1 cellular context compared by ENCODE assay signal in genomic region chr6:15658345-15658744, GRCh38.
TF ChIP-seq lines count a peak whose summit lies in the region.

No MANE protein-coding gene starts in this region.

TF ChIP-seq in GM23338, 12 proteins besides CTCF, POLR2A, EP300 and RAD21 (continued from another document):
- TF ChIP-seq, protein P1, sequence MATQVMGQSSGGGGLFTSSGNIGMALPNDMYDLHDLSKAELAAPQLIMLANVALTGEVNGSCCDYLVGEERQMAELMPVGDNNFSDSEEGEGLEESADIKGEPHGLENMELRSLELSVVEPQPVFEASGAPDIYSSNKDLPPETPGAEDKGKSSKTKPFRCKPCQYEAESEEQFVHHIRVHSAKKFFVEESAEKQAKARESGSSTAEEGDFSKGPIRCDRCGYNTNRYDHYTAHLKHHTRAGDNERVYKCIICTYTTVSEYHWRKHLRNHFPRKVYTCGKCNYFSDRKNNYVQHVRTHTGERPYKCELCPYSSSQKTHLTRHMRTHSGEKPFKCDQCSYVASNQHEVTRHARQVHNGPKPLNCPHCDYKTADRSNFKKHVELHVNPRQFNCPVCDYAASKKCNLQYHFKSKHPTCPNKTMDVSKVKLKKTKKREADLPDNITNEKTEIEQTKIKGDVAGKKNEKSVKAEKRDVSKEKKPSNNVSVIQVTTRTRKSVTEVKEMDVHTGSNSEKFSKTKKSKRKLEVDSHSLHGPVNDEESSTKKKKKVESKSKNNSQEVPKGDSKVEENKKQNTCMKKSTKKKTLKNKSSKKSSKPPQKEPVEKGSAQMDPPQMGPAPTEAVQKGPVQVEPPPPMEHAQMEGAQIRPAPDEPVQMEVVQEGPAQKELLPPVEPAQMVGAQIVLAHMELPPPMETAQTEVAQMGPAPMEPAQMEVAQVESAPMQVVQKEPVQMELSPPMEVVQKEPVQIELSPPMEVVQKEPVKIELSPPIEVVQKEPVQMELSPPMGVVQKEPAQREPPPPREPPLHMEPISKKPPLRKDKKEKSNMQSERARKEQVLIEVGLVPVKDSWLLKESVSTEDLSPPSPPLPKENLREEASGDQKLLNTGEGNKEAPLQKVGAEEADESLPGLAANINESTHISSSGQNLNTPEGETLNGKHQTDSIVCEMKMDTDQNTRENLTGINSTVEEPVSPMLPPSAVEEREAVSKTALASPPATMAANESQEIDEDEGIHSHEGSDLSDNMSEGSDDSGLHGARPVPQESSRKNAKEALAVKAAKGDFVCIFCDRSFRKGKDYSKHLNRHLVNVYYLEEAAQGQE (IDR thresholded peaks at IDR 0.05; ENCODE audit: unreplicated experiment), result no peak
- TF ChIP-seq, protein P2, sequence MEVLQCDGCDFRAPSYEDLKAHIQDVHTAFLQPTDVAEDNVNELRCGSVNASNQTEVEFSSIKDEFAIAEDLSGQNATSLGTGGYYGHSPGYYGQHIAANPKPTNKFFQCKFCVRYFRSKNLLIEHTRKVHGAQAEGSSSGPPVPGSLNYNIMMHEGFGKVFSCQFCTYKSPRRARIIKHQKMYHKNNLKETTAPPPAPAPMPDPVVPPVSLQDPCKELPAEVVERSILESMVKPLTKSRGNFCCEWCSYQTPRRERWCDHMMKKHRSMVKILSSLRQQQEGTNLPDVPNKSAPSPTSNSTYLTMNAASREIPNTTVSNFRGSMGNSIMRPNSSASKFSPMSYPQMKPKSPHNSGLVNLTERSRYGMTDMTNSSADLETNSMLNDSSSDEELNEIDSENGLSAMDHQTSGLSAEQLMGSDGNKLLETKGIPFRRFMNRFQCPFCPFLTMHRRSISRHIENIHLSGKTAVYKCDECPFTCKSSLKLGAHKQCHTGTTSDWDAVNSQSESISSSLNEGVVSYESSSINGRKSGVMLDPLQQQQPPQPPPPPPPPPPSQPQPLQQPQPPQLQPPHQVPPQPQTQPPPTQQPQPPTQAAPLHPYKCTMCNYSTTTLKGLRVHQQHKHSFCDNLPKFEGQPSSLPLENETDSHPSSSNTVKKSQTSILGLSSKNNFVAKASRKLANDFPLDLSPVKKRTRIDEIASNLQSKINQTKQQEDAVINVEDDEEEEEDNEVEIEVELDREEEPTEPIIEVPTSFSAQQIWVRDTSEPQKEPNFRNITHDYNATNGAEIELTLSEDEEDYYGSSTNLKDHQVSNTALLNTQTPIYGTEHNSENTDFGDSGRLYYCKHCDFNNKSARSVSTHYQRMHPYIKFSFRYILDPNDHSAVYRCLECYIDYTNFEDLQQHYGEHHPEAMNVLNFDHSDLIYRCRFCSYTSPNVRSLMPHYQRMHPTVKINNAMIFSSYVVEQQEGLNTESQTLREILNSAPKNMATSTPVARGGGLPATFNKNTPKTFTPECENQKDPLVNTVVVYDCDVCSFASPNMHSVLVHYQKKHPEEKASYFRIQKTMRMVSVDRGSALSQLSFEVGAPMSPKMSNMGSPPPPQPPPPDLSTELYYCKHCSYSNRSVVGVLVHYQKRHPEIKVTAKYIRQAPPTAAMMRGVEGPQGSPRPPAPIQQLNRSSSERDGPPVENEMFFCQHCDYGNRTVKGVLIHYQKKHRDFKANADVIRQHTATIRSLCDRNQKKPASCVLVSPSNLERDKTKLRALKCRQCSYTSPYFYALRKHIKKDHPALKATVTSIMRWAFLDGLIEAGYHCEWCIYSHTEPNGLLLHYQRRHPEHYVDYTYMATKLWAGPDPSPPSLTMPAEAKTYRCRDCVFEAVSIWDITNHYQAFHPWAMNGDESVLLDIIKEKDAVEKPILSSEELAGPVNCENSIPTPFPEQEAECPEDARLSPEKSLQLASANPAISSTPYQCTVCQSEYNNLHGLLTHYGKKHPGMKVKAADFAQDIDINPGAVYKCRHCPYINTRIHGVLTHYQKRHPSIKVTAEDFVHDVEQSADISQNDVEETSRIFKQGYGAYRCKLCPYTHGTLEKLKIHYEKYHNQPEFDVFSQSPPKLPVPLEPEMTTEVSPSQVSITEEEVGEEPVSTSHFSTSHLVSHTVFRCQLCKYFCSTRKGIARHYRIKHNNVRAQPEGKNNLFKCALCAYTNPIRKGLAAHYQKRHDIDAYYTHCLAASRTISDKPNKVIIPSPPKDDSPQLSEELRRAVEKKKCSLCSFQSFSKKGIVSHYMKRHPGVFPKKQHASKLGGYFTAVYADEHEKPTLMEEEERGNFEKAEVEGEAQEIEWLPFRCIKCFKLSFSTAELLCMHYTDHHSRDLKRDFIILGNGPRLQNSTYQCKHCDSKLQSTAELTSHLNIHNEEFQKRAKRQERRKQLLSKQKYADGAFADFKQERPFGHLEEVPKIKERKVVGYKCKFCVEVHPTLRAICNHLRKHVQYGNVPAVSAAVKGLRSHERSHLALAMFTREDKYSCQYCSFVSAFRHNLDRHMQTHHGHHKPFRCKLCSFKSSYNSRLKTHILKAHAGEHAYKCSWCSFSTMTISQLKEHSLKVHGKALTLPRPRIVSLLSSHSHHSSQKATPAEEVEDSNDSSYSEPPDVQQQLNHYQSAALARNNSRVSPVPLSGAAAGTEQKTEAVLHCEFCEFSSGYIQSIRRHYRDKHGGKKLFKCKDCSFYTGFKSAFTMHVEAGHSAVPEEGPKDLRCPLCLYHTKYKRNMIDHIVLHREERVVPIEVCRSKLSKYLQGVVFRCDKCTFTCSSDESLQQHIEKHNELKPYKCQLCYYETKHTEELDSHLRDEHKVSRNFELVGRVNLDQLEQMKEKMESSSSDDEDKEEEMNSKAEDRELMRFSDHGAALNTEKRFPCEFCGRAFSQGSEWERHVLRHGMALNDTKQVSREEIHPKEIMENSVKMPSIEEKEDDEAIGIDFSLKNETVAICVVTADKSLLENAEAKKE (CRISPR knock-in tag; IDR thresholded peaks at IDR 0.05), result no peak
